26 cellular contexts compared by ENCODE assay signal in the genomic region with DNA sequence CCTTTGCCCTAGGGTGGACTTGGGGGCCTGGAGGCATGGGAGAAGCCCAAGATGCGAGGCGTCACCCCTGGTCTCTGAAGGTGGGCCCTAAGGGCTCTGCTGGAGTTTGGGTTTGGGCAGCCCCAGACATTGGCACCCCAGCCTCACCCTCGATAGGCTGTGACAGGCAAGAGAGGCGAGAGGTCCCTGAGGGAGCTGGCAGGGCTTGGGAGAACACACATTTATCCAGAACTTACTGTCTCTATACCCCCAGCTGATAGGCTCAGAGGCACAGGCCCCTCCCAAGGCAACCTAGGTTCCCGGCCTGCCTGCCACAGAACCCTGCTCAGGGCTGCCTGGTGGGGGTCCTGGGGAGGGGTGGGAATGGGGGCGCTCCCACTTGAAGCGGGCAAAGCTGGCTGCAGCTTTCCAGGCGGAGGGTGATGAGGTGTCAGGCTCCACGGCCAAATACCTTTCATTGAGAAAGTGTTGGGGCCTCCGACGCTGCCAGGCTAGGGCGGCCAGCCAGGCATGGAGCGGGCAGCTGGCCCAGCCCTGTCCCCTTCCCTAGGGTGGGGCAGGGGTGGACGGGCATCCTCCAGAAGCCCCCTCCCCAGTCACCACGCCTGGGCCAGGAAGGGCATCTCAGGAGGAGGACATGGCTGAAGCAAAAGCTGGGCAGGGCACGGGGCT. TPM values are rescaled to one million over a fixed set of nuclear protein-coding genes. Genes with fewer than 3 reads are reported as not detected.
"Had no signal": no experiment of that assay in that cellular context is flagged by ENCODE, and none has a peak within 500 bp of the region (broad histone marks: within the 10 kb centered on the region; RNA-seq: fewer than 3 reads in every experiment).

No MANE protein-coding gene starts in this region.

- H3K27ac ChIP-seq: Peyer's patch had no signal

- H3K27me3 Mint-ChIP-seq: activated naive CD4-positive, alpha-beta T cell treated with anti-CD3 and anti-CD28 coated beads, Interleukin-2, amount 50 U/mL, for 24 hours; T-helper 17 cell had no signal

- H3K4me1 Mint-ChIP-seq: activated B cell treated with CpG ODN at 0.5 μM for 24 hours; activated CD4-positive, alpha-beta T cell treated with anti-CD3 and anti-CD28 coated beads, Interleukin-2, amount 10 ng/mL, durations not matched to agents 24 days and 14 days; activated CD8-positive, alpha-beta memory T cell treated with anti-CD3 and anti-CD28 coated beads, Interleukin-2, amount 10 ng/mL, durations not matched to agents 7 days and 5 days; activated naive CD4-positive, alpha-beta T cell treated with anti-CD3 and anti-CD28 coated beads, Interleukin-2, amount 50 U/mL, for 24 hours; brain; T-helper 17 cell had no signal

- H3K36me3 Mint-ChIP-seq: activated CD8-positive, alpha-beta memory T cell treated with anti-CD3 and anti-CD28 coated beads, Interleukin-2, amount 10 ng/mL, durations not matched to agents 7 days and 5 days; activated naive CD4-positive, alpha-beta T cell treated with anti-CD3 and anti-CD28 coated beads, Interleukin-2, amount 50 U/mL, for 24 hours; brain had no signal

- H3K4me3 ChIP-seq: Peyer's patch had no signal

- H3K9me3 Mint-ChIP-seq: activated CD4-positive, alpha-beta T cell treated with anti-CD3 and anti-CD28 coated beads, Interleukin-2, amount 10 ng/mL, durations not matched to agents 24 days and 14 days; activated naive CD4-positive, alpha-beta T cell treated with anti-CD3 and anti-CD28 coated beads, Interleukin-2, amount 50 U/mL, for 24 hours; activated T-cell treated with anti-CD3 and anti-CD28 coated beads, Interleukin-2, amount 50 U/mL, for 24 hours had no signal

- H3K36me3 ChIP-seq: Peyer's patch had no signal

- H3K4me3 Mint-ChIP-seq: activated B cell treated with CpG ODN at 0.5 μM for 24 hours; activated CD4-positive, alpha-beta T cell treated with anti-CD3 and anti-CD28 coated beads, Interleukin-2, amount 10 ng/mL, durations not matched to agents 24 days and 14 days; activated CD8-positive, alpha-beta memory T cell treated with anti-CD3 and anti-CD28 coated beads, Interleukin-2, amount 10 ng/mL, durations not matched to agents 7 days and 5 days; activated naive CD4-positive, alpha-beta T cell treated with anti-CD3 and anti-CD28 coated beads, Interleukin-2, amount 50 U/mL, for 24 hours; activated T-cell treated with anti-CD3 and anti-CD28 coated beads, Interleukin-2, amount 50 U/mL, for 24 hours; activated T-helper 1 cell treated with anti-CD3 and anti-CD28 coated beads, Interleukin-12 subunit alpha, Interleukin-12 subunit beta, Interleukin-2, Interleukin-4 antibody, amounts not matched to agents 30 ng/mL and 10 ng/mL and 1 ng/mL, durations not matched to agents 14 hours and 24 hours and 36 hours; brain had no signal

- DNase-seq: activated B cell treated with CpG ODN at 0.5 μM for 24 hours; activated CD4-positive, alpha-beta T cell treated with anti-CD3 and anti-CD28 coated beads for 1 hour; activated CD4-positive, alpha-beta T cell treated with anti-CD3 and anti-CD28 coated beads, Interleukin-2, amount 10 ng/mL, durations not matched to agents 24 days and 14 days; activated CD4-positive, alpha-beta T cell treated with anti-CD3 and anti-CD28 coated beads, Interleukin-2, amount 50 U/mL, for 48 hours; activated CD8-positive, alpha-beta memory T cell treated with anti-CD3 and anti-CD28 coated beads, Interleukin-2, amount 10 ng/mL, durations not matched to agents 7 days and 5 days; activated effector memory CD4-positive, alpha-beta T cell treated with Interleukin-2 at 50 U/mL for 16 hours; activated naive CD4-positive, alpha-beta T cell; activated T-cell treated with anti-CD3 and anti-CD28 coated beads, Interleukin-2, amount 50 U/mL, for 24 hours; amygdala; Kasumi-1; KBM-7; NCI-H1048; NCI-H146; NCI-H1930; NCI-H2171; NCI-H226; NCI-H526; NCI-H774; NK-92 treated with Interleukin-12 subunit alpha and Interleukin-12 subunit beta, amount 100 ng/mL, for 24 hours; Peyer's patch; SIG-M5; T-helper 17 cell; T-helper 9 cell had no signal

- H3K27me3 ChIP-seq: Peyer's patch had no signal

- H3K27ac Mint-ChIP-seq: activated B cell treated with CpG ODN at 0.5 μM for 24 hours; activated CD4-positive, alpha-beta T cell treated with anti-CD3 and anti-CD28 coated beads, Interleukin-2, amount 10 ng/mL, durations not matched to agents 24 days and 14 days; activated CD8-positive, alpha-beta memory T cell treated with anti-CD3 and anti-CD28 coated beads, Interleukin-2, amount 10 ng/mL, durations not matched to agents 7 days and 5 days; activated naive CD4-positive, alpha-beta T cell treated with anti-CD3 and anti-CD28 coated beads, Interleukin-2, amount 50 U/mL, for 24 hours; activated T-cell treated with anti-CD3 and anti-CD28 coated beads, Interleukin-2, amount 50 U/mL, for 24 hours; activated T-helper 1 cell treated with anti-CD3 and anti-CD28 coated beads, Interleukin-12 subunit alpha, Interleukin-12 subunit beta, Interleukin-2, Interleukin-4 antibody, amounts not matched to agents 30 ng/mL and 10 ng/mL and 1 ng/mL, durations not matched to agents 14 hours and 24 hours and 36 hours; brain; T-helper 17 cell had no signal

- H3K4me1 ChIP-seq: Peyer's patch had no signal

- H3K9me3 ChIP-seq: Peyer's patch had no signal

- ATAC-seq: activated CD8-positive, alpha-beta memory T cell treated with anti-CD3 and anti-CD28 coated beads, Interleukin-2, amount 10 ng/mL, durations not matched to agents 7 days and 5 days; T-helper 17 cell had no signal

RNA-seq across cellular contexts. Expression of a gene that starts 9.7 kb away (rescaled TPM):
- total RNA-seq: Peyer's patch had no signal
